8 cellular contexts compared by ENCODE assay signal in the genomic region with DNA sequence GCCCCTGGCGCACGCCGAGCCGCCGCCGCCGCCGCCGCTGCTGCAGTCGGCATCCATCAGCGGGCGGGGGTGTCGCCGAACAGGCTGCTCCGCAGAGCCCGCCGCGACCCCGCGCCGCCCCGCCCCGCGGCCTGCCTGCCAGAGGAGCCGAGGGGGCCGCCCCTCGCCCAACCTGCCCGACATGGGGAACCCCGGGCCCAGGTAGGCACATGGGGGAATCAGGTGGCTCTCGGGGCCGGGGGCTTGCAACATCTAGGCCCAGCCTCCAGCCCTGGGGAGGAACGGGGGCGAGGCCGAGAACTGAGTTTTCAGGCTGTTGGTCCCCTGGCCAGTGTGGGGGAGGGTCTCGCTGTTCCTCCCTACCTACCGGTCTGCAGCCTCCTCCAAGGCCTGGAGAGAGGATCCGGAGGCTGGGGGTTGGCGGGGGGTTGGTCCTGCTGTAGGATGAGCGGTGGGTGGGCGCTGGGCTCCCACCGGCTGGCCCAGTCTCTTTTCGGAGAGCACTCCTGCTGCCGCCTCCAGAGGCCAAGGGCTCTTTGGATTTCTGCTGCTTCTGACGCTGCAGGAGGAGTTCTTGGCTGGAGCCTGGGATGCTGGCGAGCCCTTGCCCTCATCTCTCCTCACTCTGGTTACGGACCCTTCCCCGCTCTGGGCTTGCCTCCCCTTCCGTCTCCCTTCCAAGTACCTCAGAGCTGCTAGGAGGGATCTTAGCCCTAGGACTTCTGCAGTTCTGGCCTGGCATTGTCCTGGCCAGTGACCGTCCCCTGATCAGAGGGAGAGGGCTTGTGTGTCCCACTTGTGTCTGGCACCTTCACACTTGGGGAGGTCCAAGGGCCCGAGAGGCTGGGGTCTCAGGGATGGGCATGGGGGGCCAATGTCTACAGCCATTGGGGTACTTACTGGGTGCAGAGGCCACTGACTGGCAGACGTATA. TPM values are rescaled to one million over a fixed set of nuclear protein-coding genes. Genes with fewer than 3 reads are reported as not detected.
DNase-seq lines count a peak whose midpoint lies in the region; ATAC-seq and TF ChIP-seq lines count a peak whose summit lies in the region.

A gene (plus strand): TSS at position 45 of the 933 bp plus-strand sequence. CDS start 19,038 bp downstream, outside the sequence.

- TF ChIP-seq CTCF in left ventricle myocardium inferior (IDR thresholded peaks at IDR 0.05; ENCODE audit: borderline replicate concordance): no peak
- no peak for TF ChIP-seq CTCF in progenitor cell of endocrine pancreas (IDR thresholded peaks at IDR 0.05; ENCODE audit: unreplicated experiment)

- H3K36me3 Mint-ChIP-seq in activated CD4-positive, alpha-beta T cell treated with anti-CD3 and anti-CD28 coated beads, Interleukin-2, amount 10 ng/mL, durations not matched to agents 24 days and 14 days (ENCODE audit: low read depth): no peaks in the 10 kb centered on the region
- no peaks in the 10 kb centered on the region for H3K36me3 Mint-ChIP-seq in activated naive CD4-positive, alpha-beta T cell treated with anti-CD3 and anti-CD28 coated beads, Interleukin-2, amount 50 U/mL, for 24 hours
- H3K36me3 Mint-ChIP-seq in progenitor cell of endocrine pancreas (ENCODE audit: insufficient read depth): no peaks in the 10 kb centered on the region

- peaks cover 3% of the 10 kb centered on the region for H3K4me1 Mint-ChIP-seq in activated CD4-positive, alpha-beta T cell treated with anti-CD3 and anti-CD28 coated beads, Interleukin-2, amount 10 ng/mL, durations not matched to agents 24 days and 14 days
- peaks cover 3% of the 10 kb centered on the region for H3K4me1 Mint-ChIP-seq in activated naive CD4-positive, alpha-beta T cell treated with anti-CD3 and anti-CD28 coated beads, Interleukin-2, amount 50 U/mL, for 24 hours
- peaks cover 6% of the 10 kb centered on the region for H3K4me1 Mint-ChIP-seq in progenitor cell of endocrine pancreas (ENCODE audit: low read depth)

- peak within 1 kb of the TSS; percentile 77 for H3K4me3 ChIP-seq in left ventricle myocardium inferior

- H3K27me3 ChIP-seq in left ventricle myocardium inferior (ENCODE audit: low read depth): no peaks in the 10 kb centered on the region

- no peaks in the 10 kb centered on the region for H3K9me3 ChIP-seq in left ventricle myocardium inferior (replicated peaks)

- no peak within 1 kb of the TSS for H3K27ac Mint-ChIP-seq in activated CD4-positive, alpha-beta T cell treated with anti-CD3 and anti-CD28 coated beads, Interleukin-2, amount 10 ng/mL, durations not matched to agents 24 days and 14 days
- no peak within 1 kb of the TSS for H3K27ac Mint-ChIP-seq in activated naive CD4-positive, alpha-beta T cell treated with anti-CD3 and anti-CD28 coated beads, Interleukin-2, amount 50 U/mL, for 24 hours
- no peak within 1 kb of the TSS for H3K27ac Mint-ChIP-seq in progenitor cell of endocrine pancreas

- no peaks in the 10 kb centered on the region for H3K36me3 ChIP-seq in left ventricle myocardium inferior

- H3K4me3 Mint-ChIP-seq in activated CD4-positive, alpha-beta T cell treated with anti-CD3 and anti-CD28 coated beads, Interleukin-2, amount 10 ng/mL, durations not matched to agents 24 days and 14 days: peak within 1 kb of the TSS; percentile 59
- peak within 1 kb of the TSS; percentile 71 for H3K4me3 Mint-ChIP-seq in activated naive CD4-positive, alpha-beta T cell treated with anti-CD3 and anti-CD28 coated beads, Interleukin-2, amount 50 U/mL, for 24 hours
- H3K4me3 Mint-ChIP-seq in progenitor cell of endocrine pancreas (ENCODE audit: low read depth): peak within 1 kb of the TSS; percentile 77

- no peak for ATAC-seq in GM21447 (IDR thresholded peaks at IDR 0.05; ENCODE audit: unreplicated experiment)

- H3K4me1 ChIP-seq in left ventricle myocardium inferior: peaks cover 53% of the 10 kb centered on the region

- peak within 1 kb of the TSS; percentile 87 for H3K27ac ChIP-seq in left ventricle myocardium inferior (replicated peaks)

- H3K9me3 Mint-ChIP-seq in activated CD4-positive, alpha-beta T cell treated with anti-CD3 and anti-CD28 coated beads, Interleukin-2, amount 10 ng/mL, durations not matched to agents 24 days and 14 days: no peaks in the 10 kb centered on the region
- no peaks in the 10 kb centered on the region for H3K9me3 Mint-ChIP-seq in activated naive CD4-positive, alpha-beta T cell treated with anti-CD3 and anti-CD28 coated beads, Interleukin-2, amount 50 U/mL, for 24 hours
- no peaks in the 10 kb centered on the region for H3K9me3 Mint-ChIP-seq in progenitor cell of endocrine pancreas (ENCODE audit: low read depth)

- no peak for DNase-seq in activated CD4-positive, alpha-beta T cell treated with anti-CD3 and anti-CD28 coated beads, Interleukin-2, amount 10 ng/mL, durations not matched to agents 24 days and 14 days
- no peak for DNase-seq in activated CD4-positive, alpha-beta T cell treated with anti-CD3 and anti-CD28 coated beads for 1 hour
- DNase-seq in left ventricle myocardium inferior (no peak), progenitor cell of endocrine pancreas (ENCODE audit: low spot score, unreplicated experiment) (peak; percentile 23), NCI-H69 (lab: John Stamatoyannopoulos, UW) (no peak), KG1 (lab: John Stamatoyannopoulos, UW) (no peak)

- peaks cover 43% of the 10 kb centered on the region for H3K27me3 Mint-ChIP-seq in activated CD4-positive, alpha-beta T cell treated with anti-CD3 and anti-CD28 coated beads, Interleukin-2, amount 10 ng/mL, durations not matched to agents 24 days and 14 days
- peaks cover 14% of the 10 kb centered on the region for H3K27me3 Mint-ChIP-seq in activated naive CD4-positive, alpha-beta T cell treated with anti-CD3 and anti-CD28 coated beads, Interleukin-2, amount 50 U/mL, for 24 hours
- peaks cover 20% of the 10 kb centered on the region for H3K27me3 Mint-ChIP-seq in progenitor cell of endocrine pancreas

- intact Hi-C loops in activated CD4-positive, alpha-beta T cell treated with anti-CD3 and anti-CD28 coated beads, Interleukin-2, amount 10 ng/mL, durations not matched to agents 24 days and 14 days (cut with micrococcal nuclease): no loop called here
- intact Hi-C loops in left ventricle myocardium inferior (cut with micrococcal nuclease): loop anchor here (5.0 kb wide), 1 partner anchor 42 kb away; no protein-coding TSS in a partner anchor

RNA-seq across cellular contexts. Expression of the gene that starts here (rescaled TPM):
- 0.09 and 0.19 TPM in 2 replicates for total RNA-seq in activated CD4-positive, alpha-beta T cell treated with anti-CD3 and anti-CD28 coated beads, Interleukin-2, amount 10 ng/mL, durations not matched to agents 24 days and 14 days
- total RNA-seq in left ventricle myocardium inferior (14.6 TPM), progenitor cell of endocrine pancreas (35.6 and 42.2 TPM in 2 replicates)

Comparison
In these comparisons a context has a peak if more than half of its experiments do, and no peak if none do; other contexts are left out.
1. RNA of the gene that starts here (total RNA-seq): 35.6 to 42.2 TPM in progenitor cell of endocrine pancreas and 14.6 TPM in left ventricle myocardium inferior (single experiment); 0.09 to 0.19 TPM in activated CD4-positive, alpha-beta T cell treated with anti-CD3 and anti-CD28 coated beads, Interleukin-2, amount 10 ng/mL, durations not matched to agents 24 days and 14 days; every median in the first group is over 10 times any median in the second.
2. Peak in every context shown above with its lines, with median percentiles within 50 percentile points of each other: H3K4me3 Mint-ChIP-seq.